ENCODE assay signal across 8 cellular contexts in the genomic region with DNA sequence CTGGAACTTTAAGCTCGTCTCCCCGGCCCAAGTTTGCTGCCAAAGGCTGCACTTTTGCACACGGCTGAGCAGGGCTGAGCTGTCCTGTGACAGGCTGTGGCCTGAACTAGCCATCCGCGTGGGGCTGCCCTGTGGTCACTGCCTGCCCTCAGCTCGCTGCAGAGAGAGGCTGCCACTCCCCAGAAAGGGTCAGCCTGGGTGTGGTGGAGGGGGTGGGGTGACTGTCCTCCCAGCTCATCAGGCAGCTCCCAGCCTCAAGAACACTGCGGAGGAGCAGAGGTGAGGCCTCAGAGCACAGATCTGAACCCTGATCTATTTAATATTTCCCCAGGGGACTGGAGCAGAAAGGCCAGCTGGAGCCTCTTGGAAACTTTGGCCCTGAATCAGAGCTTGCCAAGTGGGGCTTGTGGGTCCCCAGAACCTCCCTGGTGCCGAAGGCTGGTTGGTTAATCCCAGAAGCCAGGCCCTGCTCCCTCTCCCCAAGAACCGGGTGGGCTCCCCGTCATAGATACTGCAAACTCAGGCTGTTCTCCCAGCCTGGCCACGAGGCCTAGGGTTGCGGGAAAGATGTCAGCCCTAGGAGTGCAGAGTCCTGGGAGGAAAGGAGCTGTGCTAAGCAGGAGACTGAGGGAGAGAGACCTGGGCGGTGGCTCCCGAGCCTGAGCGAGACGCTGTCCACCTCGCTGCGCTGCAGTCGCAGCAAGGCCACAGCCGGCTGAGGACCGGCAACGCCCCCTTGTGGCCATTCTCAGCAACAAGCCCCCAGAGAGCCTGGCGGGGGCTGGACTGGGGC.
DNase-seq lines count a peak whose midpoint lies in the region; ATAC-seq and TF ChIP-seq lines count a peak whose summit lies in the region.

No MANE protein-coding gene starts in this region.

- peaks cover 5% of the 10 kb centered on the region for H3K27me3 Mint-ChIP-seq in activated T-cell treated with anti-CD3 and anti-CD28 coated beads, Interleukin-2, amount 50 U/mL, for 24 hours
- H3K27me3 Mint-ChIP-seq in naive B cell = peaks cover 0 to 10% (median 4%) of the 10 kb centered on the region in 3 donors

- H3K4me3 ChIP-seq in OCI-LY3 (ENCODE audit: low read length) (peak overlapping the region; percentile 38), esophagus muscularis mucosa (no peak overlapping the region)

- TF ChIP-seq CTCF in OCI-LY3 (IDR thresholded peaks at IDR 0.05; ENCODE audit: low read depth, low read length) (peak; percentile 98), esophagus muscularis mucosa (IDR thresholded peaks at IDR 0.05) (peak; percentile 96 to 97 (median 96))

- DNase-seq in GM04504 (ENCODE audit: low read depth) = peak; percentile 69
- DNase-seq in HuH-7.5 (ENCODE audit: low spot score) = peak; percentile 82
- DNase-seq in activated T-cell treated with anti-CD3 and anti-CD28 coated beads, Interleukin-2, amount 50 U/mL, for 24 hours = peak; percentile 78
- DNase-seq in esophagus muscularis mucosa (ENCODE audit: extremely low spot score) = no peak
- peak; percentile 40 for DNase-seq in naive B cell
- peak; percentile 44 for DNase-seq in stimulated activated CD8-positive, alpha-beta memory T cell treated with anti-CD3 and anti-CD28 coated beads, Interleukin-7, amount 100 ng/mL, for 24 hours (ENCODE audit: low read depth)

- H3K9ac ChIP-seq in OCI-LY3 (ENCODE audit: low read length) = peak overlapping the region; percentile 10; the same call in 1 of the 2 replicates

- peak; percentile 58 to 69 for ATAC-seq in naive B cell (ENCODE audit: low read depth in 2 of 2)
- no peak for ATAC-seq in HG02763 (IDR thresholded peaks at IDR 0.05; ENCODE audit: unreplicated experiment)

- H3K36me3 ChIP-seq in OCI-LY3 (replicated peaks; ENCODE audit: low read depth, low read length) (no peaks in the 10 kb centered on the region), esophagus muscularis mucosa (no peaks in the 10 kb centered on the region)

- peaks cover 12% of the 10 kb centered on the region for H3K4me1 ChIP-seq in OCI-LY3 (ENCODE audit: low read length)
- peaks cover 29 to 41% (median 38%) of the 10 kb centered on the region in 4 donors for H3K4me1 ChIP-seq in esophagus muscularis mucosa

- peak overlapping the region; percentile 50; the same call in 1 of the 2 replicates for H2AFZ ChIP-seq in OCI-LY3 (ENCODE audit: low read depth, low read length)

- no peak overlapping the region for H3K4me3 Mint-ChIP-seq in activated T-cell treated with anti-CD3 and anti-CD28 coated beads, Interleukin-2, amount 50 U/mL, for 24 hours
- no peak overlapping the region for H3K4me3 Mint-ChIP-seq in naive B cell

- H3K4me2 ChIP-seq in OCI-LY3 (ENCODE audit: low read length) = peak overlapping the region; percentile 57

- H3K9me3 ChIP-seq in OCI-LY3 (ENCODE audit: insufficient read depth, low read length) (no peaks in the 10 kb centered on the region), esophagus muscularis mucosa (no peaks in the 10 kb centered on the region)

- H3K27ac ChIP-seq in OCI-LY3 (ENCODE audit: low read length) = no peak overlapping the region
- H3K27ac ChIP-seq in esophagus muscularis mucosa (replicated peaks in 1 of 4) = peak overlapping the region; percentile 57 to 76 (median 68)

- no peak for TF ChIP-seq POLR2A in esophagus muscularis mucosa (IDR thresholded peaks at IDR 0.05; ENCODE audit: low read depth)

- 12% methylated on average over 13 of the region's 23 CpGs for WGBS in esophagus muscularis mucosa

- H3K27me3 ChIP-seq in OCI-LY3 (ENCODE audit: low read depth, low read length) (0 out of 2 replicates have a peak, but pooled peaks cover 5% of the 10 kb centered on the region), esophagus muscularis mucosa (no peaks in the 10 kb centered on the region)

- intact Hi-C loops in esophagus muscularis mucosa (cut with DNase I) = loop anchor here (1.0 to 2.0 kb wide), 2 partner anchors 144 to 171 kb away; no protein-coding TSS in a partner anchor

- no peaks in the 10 kb centered on the region for H4K20me1 ChIP-seq in OCI-LY3 (ENCODE audit: insufficient read depth, low read length)

- H3K36me3 Mint-ChIP-seq in activated T-cell treated with anti-CD3 and anti-CD28 coated beads, Interleukin-2, amount 50 U/mL, for 24 hours (ENCODE audit: low read depth) = no peaks in the 10 kb centered on the region
- peaks cover 5 to 8% of the 10 kb centered on the region in 2 donors for H3K36me3 Mint-ChIP-seq in naive B cell

- TF ChIP-seq EP300 in esophagus muscularis mucosa (IDR thresholded peaks at IDR 0.05) = no peak

- no peaks in the 10 kb centered on the region for H3K4me1 Mint-ChIP-seq in activated T-cell treated with anti-CD3 and anti-CD28 coated beads, Interleukin-2, amount 50 U/mL, for 24 hours (ENCODE audit: low read depth)
- peaks cover 0 to 5% (median 0%) of the 10 kb centered on the region in 3 donors for H3K4me1 Mint-ChIP-seq in naive B cell

- peaks cover 6% of the 10 kb centered on the region for H3K9me3 Mint-ChIP-seq in activated T-cell treated with anti-CD3 and anti-CD28 coated beads, Interleukin-2, amount 50 U/mL, for 24 hours
- peaks cover 3 to 11% (median 6%) of the 10 kb centered on the region in 7 donors for H3K9me3 Mint-ChIP-seq in naive B cell

- no peaks in the 10 kb centered on the region for H3K79me2 ChIP-seq in OCI-LY3 (ENCODE audit: low read length)

- H3K27ac Mint-ChIP-seq in activated T-cell treated with anti-CD3 and anti-CD28 coated beads, Interleukin-2, amount 50 U/mL, for 24 hours = no peak overlapping the region
- peak overlapping the region in 1 of 6 donors; percentile 20 for H3K27ac Mint-ChIP-seq in naive B cell
